ENCODE assay signal across 27 cellular contexts in genomic region chr20:61967300-61967699, GRCh38.
"Had no signal": no experiment of that assay in that cellular context is flagged by ENCODE, and none has a peak within 500 bp of the region (broad histone marks: within the 10 kb centered on the region; RNA-seq: fewer than 3 reads in every experiment).

No MANE protein-coding gene starts in this region.

- H3K4me1 ChIP-seq: heart right ventricle, left ventricle myocardium inferior, right atrium auricular region, testis, thyroid gland, transverse colon had no signal

- H3K4me2 ChIP-seq: hepatocyte had no signal

- H3K27me3 Mint-ChIP-seq: progenitor cell of endocrine pancreas had no signal

- H3K9me3 ChIP-seq: heart right ventricle, left ventricle myocardium inferior, mucosa of descending colon, ovary, right atrium auricular region, stomach, testis, thyroid gland, transverse colon, upper lobe of left lung had no signal

- ATAC-seq: naive thymus-derived CD4-positive, alpha-beta T cell; natural killer cell treated with Interleukin-12 subunit alpha and Interleukin-12 subunit beta and Interleukin-15 and Interleukin-18, amount 100 ng/mL, for 72 hours; sciatic nerve had no signal

- FAIRE-seq: small intestine had no signal

- H2AFZ ChIP-seq: hepatocyte had no signal

- H3K36me3 ChIP-seq: ovary had no signal

- H3K4me3 ChIP-seq: heart right ventricle, hepatocyte, left ventricle myocardium inferior, lung, mucosa of descending colon, ovary, right atrium auricular region, stomach, testis, thyroid gland, transverse colon, upper lobe of left lung had no signal

- DNase-seq: heart right ventricle; islet precursor cell; left ventricle myocardium inferior; mesendoderm; midbrain; mucosa of descending colon; naive thymus-derived CD4-positive, alpha-beta T cell; nucleus accumbens; small intestine; stimulated activated CD4-positive, alpha-beta T cell treated with anti-CD3 and anti-CD28 coated beads, Interleukin-1b, Interleukin-23, amount 100 ng/mL, for 48 hours; stimulated activated CD4-positive, alpha-beta T cell treated with anti-CD3 and anti-CD28 coated beads, Interleukin-2, amount 100 ng/mL, for 48 hours; stimulated activated CD4-positive, alpha-beta T cell treated with anti-CD3 and anti-CD28 coated beads, Interleukin-4, amount 100 ng/mL, for 4 hours; stimulated activated CD8-positive, alpha-beta memory T cell treated with anti-CD3 and anti-CD28 coated beads, Interleukin-4, amount 100 ng/mL, for 48 hours; stimulated activated naive CD4-positive, alpha-beta T cell treated with Interleukin-2 at 50 U/mL for 16 hours; stomach; testis; thyroid gland; transverse colon; upper lobe of left lung had no signal

- H3K27me3 ChIP-seq: hepatocyte, ovary, testis had no signal

- H3K27ac ChIP-seq: heart right ventricle, hepatocyte, left ventricle myocardium inferior, ovary, right atrium auricular region, stomach, testis, thyroid gland, transverse colon, upper lobe of left lung had no signal

- H3K27ac Mint-ChIP-seq: natural killer cell treated with Interleukin-12 subunit alpha and Interleukin-12 subunit beta and Interleukin-15 and Interleukin-18, amount 100 ng/mL, for 72 hours; progenitor cell of endocrine pancreas; stimulated activated memory B cell treated with anti-CD40 and anti-IgM and Interleukin-4, amounts not matched to agents 10 μg/mL and 1 μg/mL and 100 μg/mL, for 72 hours had no signal

- H3K79me2 ChIP-seq: hepatocyte had no signal

- H3K9me3 Mint-ChIP-seq: natural killer cell treated with Interleukin-12 subunit alpha and Interleukin-12 subunit beta and Interleukin-15 and Interleukin-18, amount 100 ng/mL, for 72 hours had no signal

- H3K4me3 Mint-ChIP-seq: naive thymus-derived CD4-positive, alpha-beta T cell; natural killer cell treated with Interleukin-12 subunit alpha and Interleukin-12 subunit beta and Interleukin-15 and Interleukin-18, amount 100 ng/mL, for 72 hours had no signal
